Comparison of ENCODE assay signal across 5 cellular contexts in the genomic region with DNA sequence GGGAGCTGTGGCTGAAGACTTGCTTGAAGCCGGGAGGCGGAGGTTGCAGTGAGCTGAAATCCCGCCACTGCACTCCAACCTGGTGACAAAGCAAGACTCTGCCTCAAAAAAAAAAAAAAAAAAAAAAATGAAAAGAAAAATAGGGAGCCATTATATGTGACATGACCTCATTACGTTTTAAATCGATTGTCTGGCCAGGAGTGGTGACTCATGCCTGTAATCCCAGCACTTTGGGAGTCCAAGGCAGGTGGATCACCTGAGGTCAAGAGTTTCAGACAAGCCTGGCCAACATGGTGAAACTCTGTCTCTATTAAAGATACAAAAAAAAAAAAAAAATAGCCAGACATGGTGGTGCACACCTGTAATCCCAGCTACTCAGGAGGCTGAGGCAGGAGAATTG. TPM values are rescaled to one million over a fixed set of nuclear protein-coding genes. Genes with fewer than 3 reads are reported as not detected.
DNase-seq lines count a peak whose midpoint lies in the region; ATAC-seq and TF ChIP-seq lines count a peak whose summit lies in the region.
"Not testable (repeated sequence)": the region's sequence is repeated elsewhere in the genome, so short reads cannot be mapped to it uniquely, and the experiment has no call there.

No MANE protein-coding gene starts in this region.

- H3K9me2 ChIP-seq in HCT116 (ENCODE audit: insufficient read depth), result not testable (repeated sequence)

- TF ChIP-seq POLR2A in HCT116 (IDR thresholded peaks at IDR 0.05; ENCODE audit: borderline replicate concordance, extremely low read depth, insufficient read depth, insufficient read length), result not testable (repeated sequence)

- ATAC-seq in HCT116, result 0 out of 2 replicates have a peak, but pooled peaks have one; percentile 9
- ATAC-seq in left lobe of liver, result peak; percentile 49
- ATAC-seq in stimulated activated memory B cell treated with anti-CD40 and anti-IgM and Interleukin-4, amounts not matched to agents 10 μg/mL and 1 μg/mL and 100 μg/mL, for 72 hours, result not testable (repeated sequence)

- not testable (repeated sequence) for BruUV-seq in HCT116 (replicated peaks; lab: Mats Ljungman, UMichigan)

- not testable (repeated sequence) for TF ChIP-seq CTCF in HCT116 (IDR thresholded peaks at IDR 0.05 in 2 of 3, conservative IDR thresholded peaks at IDR 0.05 in 1 of 3; ENCODE audit: borderline replicate concordance in 1 of 3, insufficient read depth in 1 of 3, low read depth in 2 of 3, low read length in 2 of 3)

- not testable (repeated sequence) for H3K27ac ChIP-seq in HCT116 (ENCODE audit: low read depth, low read length)

- CTCF ChIA-PET in HCT116 (lab: Charles Lee), result interaction anchor here (1.1 kb wide), 1 partner anchor 24 kb away, joined by 4 read pairs; no protein-coding TSS in a partner anchor

- peak overlapping the region; percentile 27 for H3K27ac Mint-ChIP-seq in stimulated activated memory B cell treated with anti-CD40 and anti-IgM and Interleukin-4, amounts not matched to agents 10 μg/mL and 1 μg/mL and 100 μg/mL, for 72 hours

- H3K4me1 ChIP-seq in HCT116 (ENCODE audit: control insufficient read depth in 1 of 2, insufficient read depth in 2 of 2, low read length in 2 of 2), result peaks cover 4 to 14% of the 10 kb centered on the region in 2 experiments; a peak in 3 of 4 replicates

- H3K79me2 ChIP-seq in HCT116 (ENCODE audit: insufficient read depth, low read length), result not testable (repeated sequence)

- H3K27me3 Mint-ChIP-seq in stimulated activated memory B cell treated with anti-CD40 and anti-IgM and Interleukin-4, amounts not matched to agents 10 μg/mL and 1 μg/mL and 100 μg/mL, for 72 hours, result not testable (repeated sequence)

- H2AFZ ChIP-seq in HCT116 (ENCODE audit: low read depth, low read length, poor library complexity, severe bottlenecking), result not testable (repeated sequence)

- POLR2A ChIA-PET in HCT116 (lab: Charles Lee), result not testable (repeated sequence)

- H3K9ac ChIP-seq in HCT116 (ENCODE audit: low read length), result not testable (repeated sequence)

- not testable (repeated sequence) for H3K4me2 ChIP-seq in HCT116 (ENCODE audit: low read length)

- H4K20me1 ChIP-seq in HCT116 (ENCODE audit: insufficient read depth), result not testable (repeated sequence)

- H3K4me1 Mint-ChIP-seq in stimulated activated memory B cell treated with anti-CD40 and anti-IgM and Interleukin-4, amounts not matched to agents 10 μg/mL and 1 μg/mL and 100 μg/mL, for 72 hours, result peaks cover 23% of the 10 kb centered on the region

- H3K4me3 ChIP-seq in HCT116 (replicated peaks in 1 of 2; ENCODE audit: low read depth in 1 of 2, low read length in 2 of 2), result not testable (repeated sequence)

- not testable (repeated sequence) for H3K36me3 ChIP-seq in HCT116 (ENCODE audit: control insufficient read depth in 1 of 2, insufficient read depth in 2 of 2, low read length in 2 of 2)

- H3K27me3 ChIP-seq in HCT116 (ENCODE audit: insufficient read depth, low read length), result not testable (repeated sequence)

- not testable (repeated sequence) for H3K36me3 Mint-ChIP-seq in stimulated activated memory B cell treated with anti-CD40 and anti-IgM and Interleukin-4, amounts not matched to agents 10 μg/mL and 1 μg/mL and 100 μg/mL, for 72 hours

- H3K9me3 ChIP-seq in HCT116 (ENCODE audit: control insufficient read depth in 1 of 2, insufficient read depth in 1 of 2, low read depth in 1 of 2, low read length in 2 of 2), result not testable (repeated sequence)

- TF ChIP-seq RAD21 in HCT116 (IDR thresholded peaks at IDR 0.05; ENCODE audit: low read depth), result not testable (repeated sequence)

- peak; percentile 82 for DNase-seq in DMS53 (lab: John Stamatoyannopoulos, UW)
- DNase-seq in HCT116 (ENCODE audit: low read depth, low spot score); left lobe of liver (ENCODE audit: low spot score): not testable (repeated sequence)
- DNase-seq in NCI-H146 treated with DMSO at 0.1 percent for 48 hours (lab: John Stamatoyannopoulos, UW; ENCODE audit: unreplicated experiment), result peak; percentile 73

- not testable (repeated sequence) for H3K4me3 Mint-ChIP-seq in stimulated activated memory B cell treated with anti-CD40 and anti-IgM and Interleukin-4, amounts not matched to agents 10 μg/mL and 1 μg/mL and 100 μg/mL, for 72 hours

- not testable (repeated sequence) for H3K9me3 Mint-ChIP-seq in stimulated activated memory B cell treated with anti-CD40 and anti-IgM and Interleukin-4, amounts not matched to agents 10 μg/mL and 1 μg/mL and 100 μg/mL, for 72 hours

- RAD21 ChIA-PET in HCT116 (lab: Charles Lee; ENCODE audit: low non-redundant PET in 1 of 2, low total read pairs in 2 of 2, uncharacterized antibody in 2 of 2, unreplicated experiment in 2 of 2), result interaction anchor here in 1 of 2 experiments (0.7 kb wide), 1 partner anchor 33 kb away, joined by 4 read pairs; no protein-coding TSS in a partner anchor

- intact Hi-C loops in HCT116 (cut with micrococcal nuclease), result not testable (repeated sequence)

TF ChIP-seq in HCT116, 20 proteins besides CTCF, POLR2A, EP300 and RAD21:
- 0 out of 2 replicates have a peak, but pooled peaks have one; percentile 10 for TF ChIP-seq FOSL1 (IDR thresholded peaks at IDR 0.05; ENCODE audit: low read depth)
TF ChIP-seq in HCT116: peak in this region for 1; not testable (repeated sequence) for 19.

RNA-seq across cellular contexts. Expression of a gene that starts 19.3 kb away (rescaled TPM):
- total RNA-seq in HCT116 (2021; ENCODE audit: unreplicated experiment) (19.1 TPM), left lobe of liver (5.1 TPM)
- 7.5 and 8.4 TPM in 2 replicates for polyA plus RNA-seq in HCT116 (2012)
